In the genomic region with DNA sequence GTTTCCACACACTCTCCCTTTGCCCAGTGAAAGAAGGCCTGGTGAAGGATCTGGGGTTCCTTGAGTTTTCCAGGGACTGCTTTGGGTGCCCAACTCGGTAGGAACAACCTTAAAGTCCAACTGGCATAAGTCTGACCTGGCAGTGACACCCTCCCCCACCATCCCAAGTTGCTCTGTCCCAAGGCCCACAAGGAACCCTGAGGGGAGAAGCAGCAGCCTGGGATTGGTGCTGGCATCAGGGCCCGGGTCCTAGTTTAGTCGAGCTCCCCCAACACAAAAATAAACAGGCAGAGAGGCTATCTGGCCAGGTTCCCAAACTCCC, we compare ENCODE assay signal across 8 cellular contexts. TPM values are rescaled to one million over a fixed set of nuclear protein-coding genes. Genes with fewer than 3 reads are reported as not detected.
DNase-seq lines count a peak whose midpoint lies in the region; ATAC-seq and TF ChIP-seq lines count a peak whose summit lies in the region.

No MANE protein-coding gene starts in this region.

- H3K9me3 Mint-ChIP-seq in Caco-2 (ENCODE audit: unreplicated experiment): no peaks in the 10 kb centered on the region
- H3K9me3 Mint-ChIP-seq in endothelial cell (ENCODE audit: unreplicated experiment): no peaks in the 10 kb centered on the region
- no peaks in the 10 kb centered on the region for H3K9me3 Mint-ChIP-seq in osteocyte (ENCODE audit: unreplicated experiment)

- intact Hi-C loops in Caco-2 (cut with micrococcal nuclease; ENCODE audit: unreplicated experiment): no loop called here

- H3K36me3 ChIP-seq in Caco-2 (ENCODE audit: control insufficient read depth, insufficient read depth, low read length) (peaks cover 7% of the 10 kb centered on the region), OCI-LY3 (replicated peaks; ENCODE audit: low read depth, low read length) (peaks cover 15% of the 10 kb centered on the region)

- TF ChIP-seq CTCF in Caco-2 (IDR thresholded peaks at IDR 0.05; ENCODE audit: insufficient read depth in 1 of 2, low read depth in 1 of 2, low read length in 1 of 2, severe bottlenecking in 1 of 2, unreplicated experiment in 1 of 2) (no peak), OCI-LY3 (IDR thresholded peaks at IDR 0.05; ENCODE audit: low read depth, low read length) (no peak), endothelial cell (IDR thresholded peaks at IDR 0.05; ENCODE audit: unreplicated experiment) (no peak), osteocyte (IDR thresholded peaks at IDR 0.05) (no peak)

- peak overlapping the region; percentile 93 for H3K9ac ChIP-seq in OCI-LY3 (ENCODE audit: low read length)

- CTCF ChIA-PET in Caco-2 (lab: Charles Lee): interaction anchor here (0.7 to 1.1 kb wide), 2 partner anchors 16 to 22 kb away, joined by 3 read pairs; no protein-coding TSS in a partner anchor

- H3K4me3 Mint-ChIP-seq in Caco-2 (ENCODE audit: unreplicated experiment) (peak overlapping the region; percentile 83), endothelial cell (ENCODE audit: unreplicated experiment) (peak overlapping the region; percentile 98), osteocyte (ENCODE audit: unreplicated experiment) (peak overlapping the region; percentile 91)

- H2AFZ ChIP-seq in OCI-LY3 (ENCODE audit: low read depth, low read length): no peak overlapping the region

- H3K27ac Mint-ChIP-seq in Caco-2 (ENCODE audit: unreplicated experiment) (peak overlapping the region; percentile 86), endothelial cell (ENCODE audit: unreplicated experiment) (peak overlapping the region; percentile 89), osteocyte (ENCODE audit: unreplicated experiment) (peak overlapping the region; percentile 84)

- H3K4me1 ChIP-seq in Caco-2: peaks cover 17% of the 10 kb centered on the region
- peaks cover 38% of the 10 kb centered on the region for H3K4me1 ChIP-seq in OCI-LY3 (ENCODE audit: low read length)

- peaks cover 16% of the 10 kb centered on the region for H3K4me1 Mint-ChIP-seq in Caco-2 (ENCODE audit: low read depth, unreplicated experiment)
- H3K4me1 Mint-ChIP-seq in endothelial cell (ENCODE audit: unreplicated experiment): peaks cover 54% of the 10 kb centered on the region
- peaks cover 54% of the 10 kb centered on the region for H3K4me1 Mint-ChIP-seq in osteocyte (ENCODE audit: unreplicated experiment)

- peak overlapping the region; percentile 74 for H3K27ac ChIP-seq in OCI-LY3 (ENCODE audit: low read length)

- no peaks in the 10 kb centered on the region for H3K27me3 Mint-ChIP-seq in Caco-2 (ENCODE audit: insufficient read depth, unreplicated experiment)
- H3K27me3 Mint-ChIP-seq in endothelial cell (ENCODE audit: unreplicated experiment): peaks cover 25% of the 10 kb centered on the region
- no peaks in the 10 kb centered on the region for H3K27me3 Mint-ChIP-seq in osteocyte (ENCODE audit: unreplicated experiment)

- H3K9me3 ChIP-seq in Caco-2 (no peaks in the 10 kb centered on the region), OCI-LY3 (ENCODE audit: insufficient read depth, low read length) (no peaks in the 10 kb centered on the region)

- no peak for DNase-seq in Caco-2
- no peak for DNase-seq in endothelial cell (ENCODE audit: low spot score)
- DNase-seq in osteocyte (ENCODE audit: extremely low spot score, unreplicated experiment): no peak
- DNase-seq in NCI-H2029 (lab: John Stamatoyannopoulos, UW): no peak
- DNase-seq in NCI-H187 treated with DMSO at 0.1 percent for 48 hours (lab: John Stamatoyannopoulos, UW): no peak
- DNase-seq in NCI-H2171 treated with DMSO at 0.1 percent for 48 hours (lab: John Stamatoyannopoulos, UW): no peak

- peak overlapping the region; percentile 97 for H3K4me2 ChIP-seq in OCI-LY3 (ENCODE audit: low read length)

- BruUV-seq in Caco-2 (replicated peaks; lab: Mats Ljungman, UMichigan): no TSS peak

- H3K4me3 ChIP-seq in Caco-2 (ENCODE audit: low read depth, low read length) (peak overlapping the region; percentile 91), OCI-LY3 (ENCODE audit: low read length) (peak overlapping the region; percentile 96)

- ATAC-seq in GM18498 (IDR thresholded peaks at IDR 0.05; ENCODE audit: unreplicated experiment): no peak

- H3K36me3 Mint-ChIP-seq in Caco-2 (ENCODE audit: insufficient read depth, unreplicated experiment) (peaks cover 32% of the 10 kb centered on the region), endothelial cell (ENCODE audit: low read depth, unreplicated experiment) (peaks cover 34% of the 10 kb centered on the region), osteocyte (ENCODE audit: unreplicated experiment) (peaks cover 12% of the 10 kb centered on the region)

- H4K20me1 ChIP-seq in OCI-LY3 (ENCODE audit: insufficient read depth, low read length): peaks cover 55% of the 10 kb centered on the region

- peaks cover 75% of the 10 kb centered on the region for H3K79me2 ChIP-seq in OCI-LY3 (ENCODE audit: low read length)

- POLR2A ChIA-PET in Caco-2 (lab: Charles Lee): no interaction called here

- H3K27me3 ChIP-seq in Caco-2 (replicated peaks; ENCODE audit: control insufficient read depth, insufficient read depth, low read length) (no peaks in the 10 kb centered on the region), OCI-LY3 (ENCODE audit: low read depth, low read length) (no peaks in the 10 kb centered on the region)

RNA-seq across cellular contexts. Expression of a gene that starts 1.6 kb away (rescaled TPM):
- total RNA-seq in Caco-2 (2022) (139 and 140 TPM in 2 replicates), endothelial cell (ENCODE audit: unreplicated experiment) (135 TPM), osteocyte (91.2 and 97.5 TPM in 2 replicates)

RNA-seq across cellular contexts. Expression of a gene that starts 10.8 kb away (rescaled TPM):
- 2.5 and 2.6 TPM in 2 replicates for total RNA-seq in Caco-2 (2022)
- 3.2 TPM for total RNA-seq in endothelial cell (ENCODE audit: unreplicated experiment)
- total RNA-seq in osteocyte: 0.86 and 1.2 TPM in 2 replicates

RNA-seq across cellular contexts. Expression of a gene that starts 35.6 kb away (rescaled TPM):
- total RNA-seq in Caco-2 (2022) (0.16 TPM in 1 of 2 replicates, not detected in the other), endothelial cell (ENCODE audit: unreplicated experiment) (0.46 TPM), osteocyte (0.13 TPM in 1 of 2 replicates, not detected in the other)

RNA-seq across cellular contexts. Expression of a gene that starts 40.4 kb away (rescaled TPM):
- 60.3 and 61.4 TPM in 2 replicates for total RNA-seq in Caco-2 (2022)
- total RNA-seq in endothelial cell (ENCODE audit: unreplicated experiment): 24.0 TPM
- total RNA-seq in osteocyte: 75.6 and 80.6 TPM in 2 replicates

RNA-seq across cellular contexts. Expression of a gene that starts 51.6 kb away (rescaled TPM):
- total RNA-seq in Caco-2 (2022) (43.1 and 43.9 TPM in 2 replicates), endothelial cell (ENCODE audit: unreplicated experiment) (175 TPM), osteocyte (85.2 and 86.1 TPM in 2 replicates)
